ENCODE assay signal across 8 cellular contexts in the genomic region with DNA sequence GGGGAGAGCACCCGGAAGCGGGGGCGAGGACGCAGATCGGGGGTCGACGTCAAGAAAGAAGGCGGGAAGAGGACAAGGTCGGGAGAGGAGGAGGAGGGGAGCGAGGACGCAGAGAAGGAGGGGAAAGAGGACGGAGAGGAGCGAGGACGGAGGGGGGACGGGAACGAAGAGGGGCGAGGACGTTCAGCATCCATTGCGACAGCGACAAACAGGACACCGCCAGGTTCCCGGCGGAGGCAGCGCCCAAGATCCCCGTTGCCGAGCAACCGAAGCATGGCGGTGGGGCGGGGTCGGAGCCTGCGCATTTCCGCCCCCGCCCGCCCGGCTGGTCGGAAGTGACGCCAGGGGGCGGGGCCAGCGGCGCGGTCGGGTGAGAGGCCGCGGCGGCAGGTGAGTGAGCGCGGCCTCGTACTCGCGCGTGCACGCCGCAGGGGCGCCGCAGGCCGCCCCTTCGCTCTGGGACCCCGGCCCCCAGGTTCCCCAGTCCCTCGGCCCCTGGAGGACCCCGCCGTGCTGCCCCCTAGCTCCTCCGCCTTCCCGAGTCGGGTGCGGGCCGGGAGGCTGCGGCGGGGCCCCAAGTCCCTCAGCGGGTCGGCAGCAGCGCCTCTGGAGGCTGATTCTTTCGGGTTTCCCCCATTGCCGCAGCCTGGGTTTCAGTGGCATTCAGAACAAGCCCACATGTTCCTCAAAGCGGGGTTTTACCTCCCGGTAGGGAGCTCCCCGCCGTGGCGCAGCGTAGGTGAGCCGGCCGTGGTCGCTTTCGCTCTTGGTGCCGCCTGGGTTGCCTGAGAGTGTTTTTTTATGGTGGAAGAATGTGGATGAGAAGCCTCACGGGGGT.
A peak's percentile ranks its signal among the peaks of the same experiment; 100 is the strongest.
DNase-seq lines count a peak whose midpoint lies in the region; ATAC-seq and TF ChIP-seq lines count a peak whose summit lies in the region.

A gene with protein sequence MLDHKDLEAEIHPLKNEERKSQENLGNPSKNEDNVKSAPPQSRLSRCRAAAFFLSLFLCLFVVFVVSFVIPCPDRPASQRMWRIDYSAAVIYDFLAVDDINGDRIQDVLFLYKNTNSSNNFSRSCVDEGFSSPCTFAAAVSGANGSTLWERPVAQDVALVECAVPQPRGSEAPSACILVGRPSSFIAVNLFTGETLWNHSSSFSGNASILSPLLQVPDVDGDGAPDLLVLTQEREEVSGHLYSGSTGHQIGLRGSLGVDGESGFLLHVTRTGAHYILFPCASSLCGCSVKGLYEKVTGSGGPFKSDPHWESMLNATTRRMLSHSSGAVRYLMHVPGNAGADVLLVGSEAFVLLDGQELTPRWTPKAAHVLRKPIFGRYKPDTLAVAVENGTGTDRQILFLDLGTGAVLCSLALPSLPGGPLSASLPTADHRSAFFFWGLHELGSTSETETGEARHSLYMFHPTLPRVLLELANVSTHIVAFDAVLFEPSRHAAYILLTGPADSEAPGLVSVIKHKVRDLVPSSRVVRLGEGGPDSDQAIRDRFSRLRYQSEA (plus strand): TSS at position 354 of the 838 bp plus-strand sequence. CDS start 19,593 bp downstream, outside the sequence.

- peak; percentile 34 for TF ChIP-seq CTCF in 22Rv1 (IDR thresholded peaks at IDR 0.05)
- TF ChIP-seq CTCF in astrocyte of the cerebellum (IDR thresholded peaks at IDR 0.05; ENCODE audit: low read depth, low read length, missing control alignments): peak; percentile 49
- TF ChIP-seq CTCF in retinal pigment epithelial cell (conservative IDR thresholded peaks at IDR 0.05; ENCODE audit: low read depth, low read length): peak; percentile 35

- peak; percentile 85 for ATAC-seq in GM18517 (IDR thresholded peaks at IDR 0.05; ENCODE audit: unreplicated experiment)
- peak; percentile 76 for ATAC-seq in HG03039 (IDR thresholded peaks at IDR 0.05; ENCODE audit: unreplicated experiment)

- in situ Hi-C loops in astrocyte of the cerebellum (cut with HindIII; ENCODE audit: low sequenced_read_pairs): no loop called here

- H3K4me3 ChIP-seq in astrocyte of the cerebellum (ENCODE audit: low read depth, low read length) (peak within 1 kb of the TSS; percentile 77), retinal pigment epithelial cell (ENCODE audit: low read length) (peak within 1 kb of the TSS; percentile 93)

- DNase-seq in NCI-H2081 (lab: John Stamatoyannopoulos, UW) (peak; percentile 93 to 94), T-helper 9 cell (peak; percentile 95), astrocyte of the cerebellum (ENCODE audit: low read depth) (peak; percentile 58), hippocampal formation (lab: John Stamatoyannopoulos, UW) (peak; percentile 81 to 90), retinal pigment epithelial cell (ENCODE audit: low read depth) (peak; percentile 56)

- H3K27ac ChIP-seq in 22Rv1: peak within 1 kb of the TSS; percentile 87

Comparison
In these comparisons a context has a peak if more than half of its experiments do, and no peak if none do; other contexts are left out.
1. Peak in every context shown above with its lines: DNase-seq, ATAC-seq, H3K4me3 ChIP-seq and H3K27ac ChIP-seq.